In the genomic region with DNA sequence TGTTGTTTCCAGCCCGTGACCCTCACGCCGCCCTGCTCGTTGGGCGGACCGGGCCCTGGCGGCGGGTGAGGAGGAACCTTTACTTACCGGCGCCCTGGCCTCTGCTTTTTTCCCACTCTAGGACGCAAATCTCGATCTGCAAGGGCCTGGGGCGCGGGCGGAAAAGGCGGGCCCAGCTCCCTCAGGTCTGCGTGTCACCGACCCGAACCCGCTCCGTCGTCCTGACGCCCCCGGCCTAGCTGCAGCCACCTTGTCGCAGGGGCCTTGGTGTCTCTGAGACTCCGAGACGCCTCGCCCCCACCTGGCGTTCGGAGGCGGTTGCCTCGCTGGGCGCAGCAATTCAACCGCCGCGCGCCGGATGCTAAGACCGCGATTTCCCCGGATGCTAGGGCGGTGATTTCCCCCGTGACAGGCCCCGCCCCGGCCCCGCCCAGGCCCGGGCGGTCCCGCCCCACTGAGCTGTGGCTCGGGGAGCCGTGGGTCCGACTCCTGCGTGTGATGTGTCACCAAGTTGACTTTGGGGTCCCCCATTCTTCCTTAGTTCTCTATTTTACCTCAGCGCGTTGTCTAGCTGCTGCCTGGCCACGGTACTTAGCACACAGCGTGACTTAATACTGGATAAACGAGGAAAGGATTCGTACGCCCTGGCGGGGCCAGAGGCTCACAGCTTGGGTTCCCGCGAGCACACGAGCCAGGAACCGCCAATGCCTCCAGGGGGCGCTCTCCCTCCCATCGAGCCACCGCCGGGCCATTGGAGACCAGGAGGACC, we compare ENCODE assay signal across 8 cellular contexts. TPM values are rescaled to one million over a fixed set of nuclear protein-coding genes. Genes with fewer than 3 reads are reported as not detected.
DNase-seq lines count a peak whose midpoint lies in the region; ATAC-seq and TF ChIP-seq lines count a peak whose summit lies in the region.

A gene (minus strand): TSS at position 371 of the 769 bp plus-strand sequence. CDS start 18,196 bp downstream, outside the sequence.

- DNase-seq in COLO829 (ENCODE audit: low spot score), result peak; percentile 91
- DNase-seq in PC-3, result peak; percentile 88
- DNase-seq in fibroblast of villous mesenchyme (ENCODE audit: low read depth), result peak; percentile 80
- DNase-seq in neural progenitor cell (ENCODE audit: low spot score), result peak; percentile 90
- DNase-seq in stromal cell of bone marrow (ENCODE audit: low read depth), result peak; percentile 75

- POLR2A ChIA-PET in PC-3 (lab: Charles Lee; ENCODE audit: unreplicated experiment), result interaction anchor here (0.5 to 1.0 kb wide), 7 partner anchors 11 to 1105 kb away, joined by 3 to 5 read pairs (median 4); no protein-coding TSS in a partner anchor

- peak within 1 kb of the TSS; percentile 93 for H3K27ac Mint-ChIP-seq in activated T-helper 17 cell treated with anti-CD3 and anti-CD28 coated beads, Interleukin-2, amount 50 U/mL, for 72 hours
- H3K27ac Mint-ChIP-seq in neural progenitor cell, result peak within 1 kb of the TSS; percentile 74

- H3K9me3 ChIP-seq in PC-3 (ENCODE audit: low read length), result no peaks in the 10 kb centered on the region
- H3K9me3 ChIP-seq in neural progenitor cell (ENCODE audit: low read depth), result no peaks in the 10 kb centered on the region

- H3K4me3 ChIP-seq in PC-3 (ENCODE audit: low read length), result peak within 1 kb of the TSS; percentile 73
- H3K4me3 ChIP-seq in fibroblast of villous mesenchyme (ENCODE audit: low read depth, low read length), result peak within 1 kb of the TSS; percentile 79
- peak within 1 kb of the TSS; percentile 51 for H3K4me3 ChIP-seq in neural progenitor cell

- TF ChIP-seq CTCF in PC-3 (conservative IDR thresholded peaks at IDR 0.05; ENCODE audit: low read depth, low read length), result peak; percentile 95
- peak; percentile 93 for TF ChIP-seq CTCF in fibroblast of villous mesenchyme (IDR thresholded peaks at IDR 0.05; ENCODE audit: insufficient read depth, low read depth, low read length)
- peak; percentile 77 for TF ChIP-seq CTCF in neural progenitor cell (IDR thresholded peaks at IDR 0.05)

- H4K20me1 ChIP-seq in PC-3 (ENCODE audit: low read length) (no peaks in the 10 kb centered on the region), neural progenitor cell (ENCODE audit: low read depth) (no peaks in the 10 kb centered on the region)

- H3K4me1 ChIP-seq in PC-3 (ENCODE audit: insufficient read depth, low read length), result peaks cover 21% of the 10 kb centered on the region
- H3K4me1 ChIP-seq in neural progenitor cell, result no peaks in the 10 kb centered on the region

- peaks cover 22% of the 10 kb centered on the region for H3K36me3 Mint-ChIP-seq in activated T-helper 17 cell treated with anti-CD3 and anti-CD28 coated beads, Interleukin-2, amount 50 U/mL, for 72 hours (ENCODE audit: low read depth)
- peaks cover 15% of the 10 kb centered on the region for H3K36me3 Mint-ChIP-seq in neural progenitor cell

- intact Hi-C loops in PC-3 (cut with micrococcal nuclease), result loop anchor here (1.0 kb wide), 2 partner anchors 26 to 290 kb away; no protein-coding TSS in a partner anchor

- no TSS peak for BruUV-seq in PC-3 (replicated peaks; lab: Mats Ljungman, UMichigan)

- H3K4me2 ChIP-seq in PC-3 (ENCODE audit: low read length) (peak within 1 kb of the TSS; percentile 84), neural progenitor cell (peak within 1 kb of the TSS; percentile 70)

- H3K4me3 Mint-ChIP-seq in activated T-helper 17 cell treated with anti-CD3 and anti-CD28 coated beads, Interleukin-2, amount 50 U/mL, for 72 hours, result peak within 1 kb of the TSS; percentile 92
- H3K4me3 Mint-ChIP-seq in neural progenitor cell, result peak within 1 kb of the TSS; percentile 89

- H3K9me2 ChIP-seq in PC-3 (replicated peaks; ENCODE audit: low read length), result no peaks in the 10 kb centered on the region

- H3K27me3 ChIP-seq in PC-3 (ENCODE audit: low read length), result no peaks in the 10 kb centered on the region
- no peaks in the 10 kb centered on the region for H3K27me3 ChIP-seq in neural progenitor cell

- peaks cover 11% of the 10 kb centered on the region for H3K79me2 ChIP-seq in PC-3 (ENCODE audit: low read length)
- H3K79me2 ChIP-seq in neural progenitor cell (ENCODE audit: low read depth), result peaks cover 8% of the 10 kb centered on the region

- H3K27ac ChIP-seq in PC-3 (ENCODE audit: low read length) (peak within 1 kb of the TSS; percentile 62), neural progenitor cell (peak within 1 kb of the TSS; percentile 64)

- H3K27me3 Mint-ChIP-seq in activated T-helper 17 cell treated with anti-CD3 and anti-CD28 coated beads, Interleukin-2, amount 50 U/mL, for 72 hours, result no peaks in the 10 kb centered on the region
- peaks cover 6% of the 10 kb centered on the region for H3K27me3 Mint-ChIP-seq in neural progenitor cell (ENCODE audit: insufficient read depth, low read depth)

- H3F3A ChIP-seq in PC-3 (ENCODE audit: low read length, unreplicated experiment) (no peaks in the 10 kb centered on the region), neural progenitor cell (ENCODE audit: low read depth) (no peaks in the 10 kb centered on the region)

- H3K4me1 Mint-ChIP-seq in activated T-helper 17 cell treated with anti-CD3 and anti-CD28 coated beads, Interleukin-2, amount 50 U/mL, for 72 hours, result peaks cover 14% of the 10 kb centered on the region
- no peaks in the 10 kb centered on the region for H3K4me1 Mint-ChIP-seq in neural progenitor cell

- H3K36me3 ChIP-seq in PC-3 (ENCODE audit: low read depth, low read length) (no peaks in the 10 kb centered on the region), neural progenitor cell (no peaks in the 10 kb centered on the region)

- CTCF ChIA-PET in PC-3 (lab: Charles Lee), result interaction anchor here (0.5 to 1.8 kb wide), 15 partner anchors 8 to 1444 kb away, joined by 3 to 18 read pairs (median 5); no protein-coding TSS in a partner anchor

- H3K9ac ChIP-seq in PC-3 (ENCODE audit: low read length), result peak within 1 kb of the TSS; percentile 91
- H3K9ac ChIP-seq in neural progenitor cell, result no peak within 1 kb of the TSS

- H3K9me3 Mint-ChIP-seq in activated T-helper 17 cell treated with anti-CD3 and anti-CD28 coated beads, Interleukin-2, amount 50 U/mL, for 72 hours, result peaks cover 9% of the 10 kb centered on the region
- H3K9me3 Mint-ChIP-seq in neural progenitor cell, result peaks cover 24% of the 10 kb centered on the region

- peak; percentile 99 for ATAC-seq in GM19438 (IDR thresholded peaks at IDR 0.05; ENCODE audit: low read depth, unreplicated experiment)
- peak; percentile 99 for ATAC-seq in HG03571 (IDR thresholded peaks at IDR 0.05; ENCODE audit: unreplicated experiment)
- peak; percentile 92 for ATAC-seq in PC-3
- ATAC-seq in activated T-helper 17 cell treated with anti-CD3 and anti-CD28 coated beads, Interleukin-2, amount 50 U/mL, for 72 hours (replicated peaks), result peak; percentile 92

- H2AFZ ChIP-seq in PC-3 (ENCODE audit: low read length) (peak within 1 kb of the TSS; percentile 87), neural progenitor cell (replicated peaks) (peak within 1 kb of the TSS; percentile 73)

RNA-seq across cellular contexts. Expression of the gene that starts here (rescaled TPM):
- 155 and 175 TPM in 2 replicates for total RNA-seq in PC-3 (2014; rRNA removed)
- total RNA-seq in activated T-helper 17 cell treated with anti-CD3 and anti-CD28 coated beads, Interleukin-2, amount 50 U/mL, for 72 hours, result 10 to 100 TPM; 18.1 to 26.8 TPM
- total RNA-seq in fibroblast of villous mesenchyme, result 24.2 and 24.8 TPM in 2 replicates
- 49.1 and 52.3 TPM in 2 replicates for total RNA-seq in neural progenitor cell (ENCODE audit: low replicate concordance)

Comparison
In these comparisons a context has a peak if more than half of its experiments do, and no peak if none do; other contexts are left out.
1. Peak in every context shown above with its lines: DNase-seq, ATAC-seq, H3K4me3 ChIP-seq and H3K27ac ChIP-seq.